ENCODE assay signal across 1 cellular context in genomic region chr12:102629262-102629888, GRCh38.
A peak's percentile ranks its signal among the peaks of the same experiment; 100 is the strongest.
TF ChIP-seq lines count a peak whose summit lies in the region.

No MANE protein-coding gene starts in this region.

TF ChIP-seq in K562, 482 proteins besides CTCF, POLR2A, EP300 and RAD21 (continued from another document):
- 0 out of 6 replicates have a peak, but pooled peaks of 1 of the 3 experiments have one; percentile 20 for TF ChIP-seq ZBTB11 (CRISPR knock-in tag; IDR thresholded peaks at IDR 0.05)
- TF ChIP-seq TRIM24 (IDR thresholded peaks at IDR 0.05), result peak; percentile 70 to 81; a peak in 2 of 4 replicates
- TF ChIP-seq SMC3 (conservative IDR thresholded peaks at IDR 0.05; ENCODE audit: insufficient read depth, low read depth, low read length), result no peak
- no peak for TF ChIP-seq SAP30 (IDR thresholded peaks at IDR 0.05; ENCODE audit: borderline replicate concordance, insufficient read depth, low read depth, low read length, poor library complexity, severe bottlenecking)
- peak; percentile 67; the same call in 1 of the 2 replicates for TF ChIP-seq RB1 (IDR thresholded peaks at IDR 0.05; ENCODE audit: low read depth)
- 0 out of 2 replicates have a peak, but pooled peaks have one; percentile 15 for TF ChIP-seq EP400 (IDR thresholded peaks at IDR 0.05)
- TF ChIP-seq E2F8 (IDR thresholded peaks at IDR 0.05; ENCODE audit: low read depth, partially characterized antibody), result peak; percentile 85
- peak; percentile 55; the same call in 1 of the 2 replicates for TF ChIP-seq NR2C1 (IDR thresholded peaks at IDR 0.05)
- TF ChIP-seq NR2C1 (tag; IDR thresholded peaks at IDR 0.05), result peak; percentile 85
- TF ChIP-seq PPARD (CRISPR knock-in tag; IDR thresholded peaks at IDR 0.05), result no peak
- TF ChIP-seq TCF7L2 (IDR thresholded peaks at IDR 0.05; ENCODE audit: low read depth, low read length), result no peak
- no peak for TF ChIP-seq ZBTB5 (IDR thresholded peaks at IDR 0.05)
- TF ChIP-seq ZNF133 (CRISPR knock-in tag; IDR thresholded peaks at IDR 0.05), result no peak
- no peak for TF ChIP-seq HSF4 (CRISPR knock-in tag; IDR thresholded peaks at IDR 0.05; ENCODE audit: borderline replicate concordance)
- no peak for TF ChIP-seq POU5F1 (IDR thresholded peaks at IDR 0.05; ENCODE audit: borderline replicate concordance, low read depth, low read length, partially characterized antibody)
- no peak for TF ChIP-seq ZNF764 (CRISPR knock-in tag; IDR thresholded peaks at IDR 0.05; ENCODE audit: low read depth)
- TF ChIP-seq CHD4 (IDR thresholded peaks at IDR 0.05; ENCODE audit: insufficient read depth, insufficient replicate concordance, low read depth, low read length, poor library complexity, severe bottlenecking), result no peak
- no peak for TF ChIP-seq ZNF41 (CRISPR knock-in tag; conservative IDR thresholded peaks at IDR 0.05)
- no peak for TF ChIP-seq ZFP36 (IDR thresholded peaks at IDR 0.05; ENCODE audit: low read depth, low read length, partially characterized antibody)
- peak; percentile 84 for TF ChIP-seq ARID1B (IDR thresholded peaks at IDR 0.05)
- TF ChIP-seq IRF9 (tag; IDR thresholded peaks at IDR 0.05), result no peak
- TF ChIP-seq SMARCB1 (IDR thresholded peaks at IDR 0.05; ENCODE audit: insufficient read length, low read depth), result no peak
- no peak for TF ChIP-seq ZBTB7A (IDR thresholded peaks at IDR 0.05; ENCODE audit: borderline replicate concordance, control insufficient read depth, low read depth, low read length)
- peak; percentile 93 for TF ChIP-seq CBFA2T3 (IDR thresholded peaks at IDR 0.05)
- TF ChIP-seq POLR2AphosphoS5 (IDR thresholded peaks at IDR 0.05; ENCODE audit: control insufficient read depth, insufficient read depth, low read depth, low read length), result peak; percentile 44; the same call in 1 of the 2 replicates
- TF ChIP-seq ZNF253 (CRISPR knock-in tag; conservative IDR thresholded peaks at IDR 0.05), result no peak
- peak; percentile 39; the same call in 1 of the 2 replicates for TF ChIP-seq MTA2 (IDR thresholded peaks at IDR 0.05; ENCODE audit: low read depth)
